Comparison of ENCODE assay signal across 11 cellular contexts in the genomic region with DNA sequence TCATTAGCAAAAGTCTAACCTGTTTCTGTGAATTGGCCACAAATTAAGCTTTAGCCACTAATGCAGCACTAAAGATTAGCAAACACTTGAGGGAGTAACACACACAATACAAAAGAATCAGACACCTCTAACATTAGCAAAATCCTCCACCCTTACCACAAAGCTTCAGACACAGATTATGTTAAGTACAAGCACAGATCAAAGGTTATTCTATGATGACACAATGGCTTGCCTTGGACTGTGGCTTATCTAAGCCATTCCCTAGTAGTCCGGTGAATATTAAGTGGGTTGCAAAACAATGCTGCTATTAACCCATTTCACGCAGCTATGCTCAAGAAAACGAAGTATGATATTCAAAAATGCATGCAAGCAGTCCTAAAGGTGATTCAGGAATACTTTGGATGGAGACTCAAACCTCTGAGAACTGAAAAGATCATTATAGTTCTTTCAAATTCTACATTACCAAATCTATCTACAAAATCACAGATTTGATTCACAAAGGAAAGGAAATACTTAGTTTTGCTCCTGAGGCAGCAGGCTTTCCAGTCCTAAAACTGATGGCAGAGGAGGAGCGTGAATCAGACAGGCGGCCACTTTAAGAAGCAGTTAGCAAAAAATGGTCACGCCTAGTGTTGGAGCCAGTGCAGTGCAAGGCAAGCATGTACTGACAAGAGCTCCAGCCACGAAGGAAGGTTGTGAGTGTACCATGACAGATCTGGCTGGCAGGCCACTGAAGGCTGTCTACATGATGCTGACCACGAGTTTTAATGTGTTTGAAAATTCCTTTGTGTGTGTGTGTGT.
A peak's percentile ranks its signal among the peaks of the same experiment; 100 is the strongest.
DNase-seq lines count a peak whose midpoint lies in the region; ATAC-seq, FAIRE-seq and TF ChIP-seq lines count a peak whose summit lies in the region.
"Had no signal": no experiment of that assay in that cellular context is flagged by ENCODE, and none has a peak within 500 bp of the region (broad histone marks: within the 10 kb centered on the region; RNA-seq: fewer than 3 reads in every experiment).

No MANE protein-coding gene starts in this region.

- ATAC-seq in mucosa of descending colon, result peak; percentile 68
- ATAC-seq: activated CD8-positive, alpha-beta T cell treated with anti-CD3 and anti-CD28 coated beads, Interleukin-2, amount 10 ng/mL, durations not matched to agents 7 days and 5 days had no signal

- peak; percentile 32 for FAIRE-seq in D721Med (lab: Jason Lieb, UNC)
- FAIRE-seq: endothelial cell of umbilical vein had no signal

- peaks cover 8% of the 10 kb centered on the region for H3K4me1 Mint-ChIP-seq in activated T-helper 2 cell treated with anti-CD3 and anti-CD28 coated beads, Interferon-gamma antibody, Interleukin-2, Interleukin-4, amounts not matched to agents 10 μg/mL and 5 μg/mL and 100 μg/mL, durations not matched to agents 14 hours and 24 hours and 36 hours (ENCODE audit: low read depth)
- H3K4me1 Mint-ChIP-seq in activated CD4-positive, alpha-beta T cell treated with anti-CD3 and anti-CD28 coated beads, Interleukin-2, amount 10 ng/mL, durations not matched to agents 24 days and 14 days, result peaks cover 9% of the 10 kb centered on the region

- no peak overlapping the region for H3K4me3 Mint-ChIP-seq in activated T-helper 2 cell treated with anti-CD3 and anti-CD28 coated beads, Interferon-gamma antibody, Interleukin-2, Interleukin-4, amounts not matched to agents 10 μg/mL and 5 μg/mL and 100 μg/mL, durations not matched to agents 14 hours and 24 hours and 36 hours (ENCODE audit: low read depth)
- H3K4me3 Mint-ChIP-seq in activated CD4-positive, alpha-beta T cell treated with anti-CD3 and anti-CD28 coated beads, Interleukin-2, amount 10 ng/mL, durations not matched to agents 24 days and 14 days, result no peak overlapping the region
- H3K4me3 Mint-ChIP-seq: activated CD8-positive, alpha-beta T cell treated with anti-CD3 and anti-CD28 coated beads, Interleukin-2, amount 10 ng/mL, durations not matched to agents 7 days and 5 days had no signal

- H3K4me3 ChIP-seq in cardiac fibroblast (replicated peaks in 1 of 2; ENCODE audit: low read depth in 2 of 2, low read length in 2 of 2), result no peak overlapping the region
- H3K4me3 ChIP-seq in mucosa of descending colon, result no peak overlapping the region
- H3K4me3 ChIP-seq: thyroid gland had no signal

- intact Hi-C loops in mucosa of descending colon (cut with DNase I, micrococcal nuclease), result no loop called here
- intact Hi-C loops in activated T-helper 2 cell treated with anti-CD3 and anti-CD28 coated beads, Interferon-gamma antibody, Interleukin-2, Interleukin-4, amounts not matched to agents 10 μg/mL and 5 μg/mL and 100 μg/mL, durations not matched to agents 14 hours and 24 hours and 36 hours (cut with micrococcal nuclease), result no loop called here
- intact Hi-C loops in activated CD4-positive, alpha-beta T cell treated with anti-CD3 and anti-CD28 coated beads, Interleukin-2, amount 10 ng/mL, durations not matched to agents 24 days and 14 days (cut with micrococcal nuclease), result no loop called here

- H3K4me1 ChIP-seq in mucosa of descending colon (ENCODE audit: low read depth), result peaks cover 45% of the 10 kb centered on the region

- H3K9me3 ChIP-seq in mucosa of descending colon, result no peaks in the 10 kb centered on the region
- H3K9me3 ChIP-seq: thyroid gland had no signal

- H3K9me3 Mint-ChIP-seq in activated T-helper 2 cell treated with anti-CD3 and anti-CD28 coated beads, Interferon-gamma antibody, Interleukin-2, Interleukin-4, amounts not matched to agents 10 μg/mL and 5 μg/mL and 100 μg/mL, durations not matched to agents 14 hours and 24 hours and 36 hours, result no peaks in the 10 kb centered on the region
- H3K9me3 Mint-ChIP-seq in activated CD4-positive, alpha-beta T cell treated with anti-CD3 and anti-CD28 coated beads, Interleukin-2, amount 10 ng/mL, durations not matched to agents 24 days and 14 days, result no peaks in the 10 kb centered on the region

- TF ChIP-seq CTCF in D721Med (IDR thresholded peaks at IDR 0.05; ENCODE audit: insufficient read depth, missing control alignments), result no peak
- peak; percentile 9 for TF ChIP-seq CTCF in cardiac fibroblast (IDR thresholded peaks at IDR 0.05; ENCODE audit: low read depth, low read length)
- no peak for TF ChIP-seq CTCF in mucosa of descending colon (IDR thresholded peaks at IDR 0.05)

- DNase-seq in D721Med (ENCODE audit: insufficient read length, low spot score), result peak; percentile 33
- peak; percentile 28 for DNase-seq in NCI-H2029 (lab: John Stamatoyannopoulos, UW)
- peak; percentile 37 to 56 for DNase-seq in cardiac fibroblast (ENCODE audit: low read depth in 2 of 2)
- peak in 2 of 3 donors; percentile 55 to 65 for DNase-seq in mucosa of descending colon
- DNase-seq in NCI-H1694 (lab: John Stamatoyannopoulos, UW), result no peak
- no peak for DNase-seq in activated T-helper 2 cell treated with anti-CD3 and anti-CD28 coated beads, Interferon-gamma antibody, Interleukin-2, Interleukin-4, amounts not matched to agents 10 μg/mL and 5 μg/mL and 100 μg/mL, durations not matched to agents 14 hours and 24 hours and 36 hours (ENCODE audit: low spot score)
- no peak for DNase-seq in activated CD4-positive, alpha-beta T cell treated with anti-CD3 and anti-CD28 coated beads, Interleukin-2, amount 10 ng/mL, durations not matched to agents 24 days and 14 days
- DNase-seq in activated CD4-positive, alpha-beta T cell treated with anti-CD3 and anti-CD28 coated beads, Interleukin-2, amount 50 U/mL, for 48 hours, result no peak
- DNase-seq: activated CD8-positive, alpha-beta T cell treated with anti-CD3 and anti-CD28 coated beads, Interleukin-2, amount 10 ng/mL, durations not matched to agents 7 days and 5 days; thyroid gland had no signal

- H3K27me3 Mint-ChIP-seq in activated T-helper 2 cell treated with anti-CD3 and anti-CD28 coated beads, Interferon-gamma antibody, Interleukin-2, Interleukin-4, amounts not matched to agents 10 μg/mL and 5 μg/mL and 100 μg/mL, durations not matched to agents 14 hours and 24 hours and 36 hours (ENCODE audit: low read depth), result no peaks in the 10 kb centered on the region
- no peaks in the 10 kb centered on the region for H3K27me3 Mint-ChIP-seq in activated CD4-positive, alpha-beta T cell treated with anti-CD3 and anti-CD28 coated beads, Interleukin-2, amount 10 ng/mL, durations not matched to agents 24 days and 14 days

- no peaks in the 10 kb centered on the region for H3K36me3 ChIP-seq in mucosa of descending colon (ENCODE audit: low read depth)
- H3K36me3 ChIP-seq: thyroid gland had no signal

- H3K27ac Mint-ChIP-seq in activated T-helper 2 cell treated with anti-CD3 and anti-CD28 coated beads, Interferon-gamma antibody, Interleukin-2, Interleukin-4, amounts not matched to agents 10 μg/mL and 5 μg/mL and 100 μg/mL, durations not matched to agents 14 hours and 24 hours and 36 hours, result no peak overlapping the region
- no peak overlapping the region for H3K27ac Mint-ChIP-seq in activated CD4-positive, alpha-beta T cell treated with anti-CD3 and anti-CD28 coated beads, Interleukin-2, amount 10 ng/mL, durations not matched to agents 24 days and 14 days
- H3K27ac Mint-ChIP-seq: activated CD8-positive, alpha-beta T cell treated with anti-CD3 and anti-CD28 coated beads, Interleukin-2, amount 10 ng/mL, durations not matched to agents 7 days and 5 days had no signal

- peaks cover 22% of the 10 kb centered on the region for H3K36me3 Mint-ChIP-seq in activated T-helper 2 cell treated with anti-CD3 and anti-CD28 coated beads, Interferon-gamma antibody, Interleukin-2, Interleukin-4, amounts not matched to agents 10 μg/mL and 5 μg/mL and 100 μg/mL, durations not matched to agents 14 hours and 24 hours and 36 hours (ENCODE audit: low read depth)
- no peaks in the 10 kb centered on the region for H3K36me3 Mint-ChIP-seq in activated CD4-positive, alpha-beta T cell treated with anti-CD3 and anti-CD28 coated beads, Interleukin-2, amount 10 ng/mL, durations not matched to agents 24 days and 14 days (ENCODE audit: low read depth)

Comparison
In these comparisons a context has a peak if more than half of its experiments do, and no peak if none do; other contexts are left out.
1. DNase-seq: peak in D721Med (single experiment), NCI-H2029 (single experiment), cardiac fibroblast (2 of 2) and mucosa of descending colon (2 of 3); none in NCI-H1694 (single experiment), activated T-helper 2 cell treated with anti-CD3 and anti-CD28 coated beads, Interferon-gamma antibody, Interleukin-2, Interleukin-4, amounts not matched to agents 10 μg/mL and 5 μg/mL and 100 μg/mL, durations not matched to agents 14 hours and 24 hours and 36 hours (single experiment), activated CD4-positive, alpha-beta T cell treated with anti-CD3 and anti-CD28 coated beads, Interleukin-2, amount 10 ng/mL, durations not matched to agents 24 days and 14 days (single experiment) and activated CD4-positive, alpha-beta T cell treated with anti-CD3 and anti-CD28 coated beads, Interleukin-2, amount 50 U/mL, for 48 hours (0 of 2).